In genomic region chr13:23510979-23511735, GRCh38 we compare ENCODE assay signal across 8 cellular contexts. TPM values are rescaled to one million over a fixed set of nuclear protein-coding genes. Genes with fewer than 3 reads are reported as not detected.
DNase-seq lines count a peak whose midpoint lies in the region; ATAC-seq and TF ChIP-seq lines count a peak whose summit lies in the region.

No MANE protein-coding gene starts in this region.

- no peaks in the 10 kb centered on the region for H3K27me3 ChIP-seq in PC-3 (ENCODE audit: low read length)
- no peaks in the 10 kb centered on the region for H3K27me3 ChIP-seq in uterus

- H3K9me2 ChIP-seq in PC-3 (replicated peaks; ENCODE audit: low read length) = no peaks in the 10 kb centered on the region

- H3K27ac Mint-ChIP-seq in activated naive CD4-positive, alpha-beta T cell treated with anti-CD3 and anti-CD28 coated beads for 36 hours = no peak overlapping the region
- no peak overlapping the region for H3K27ac Mint-ChIP-seq in stimulated activated effector memory CD8-positive, alpha-beta T cell treated with anti-CD3 and anti-CD28 coated beads, Interleukin-12 subunit alpha, Interleukin-12 subunit beta, amount 100 ng/mL, for 72 hours

- H3K9me3 Mint-ChIP-seq in activated naive CD4-positive, alpha-beta T cell treated with anti-CD3 and anti-CD28 coated beads for 36 hours = no peaks in the 10 kb centered on the region
- H3K9me3 Mint-ChIP-seq in stimulated activated effector memory CD8-positive, alpha-beta T cell treated with anti-CD3 and anti-CD28 coated beads, Interleukin-12 subunit alpha, Interleukin-12 subunit beta, amount 100 ng/mL, for 72 hours = no peaks in the 10 kb centered on the region

- TF ChIP-seq CTCF in PC-3 (conservative IDR thresholded peaks at IDR 0.05; ENCODE audit: low read depth, low read length) (peak; percentile 56), uterus (IDR thresholded peaks at IDR 0.05) (no peak)

- POLR2A ChIA-PET in PC-3 (lab: Charles Lee; ENCODE audit: unreplicated experiment) = interaction anchor here (0.6 kb wide), 1 partner anchor 84 kb away, joined by 5 read pairs; no protein-coding TSS in a partner anchor

- H3K4me1 ChIP-seq in PC-3 (ENCODE audit: insufficient read depth, low read length) (peaks cover 32% of the 10 kb centered on the region), uterus (no peaks in the 10 kb centered on the region)

- no peak overlapping the region; the same call in 1 of the 2 replicates for H2AFZ ChIP-seq in PC-3 (ENCODE audit: low read length)

- peak overlapping the region; percentile 30; the same call in 1 of the 2 replicates for H3K4me2 ChIP-seq in PC-3 (ENCODE audit: low read length)

- CTCF ChIA-PET in activated naive CD4-positive, alpha-beta T cell treated with anti-CD3 and anti-CD28 coated beads for 36 hours (lab: Charles Lee) = no interaction called here
- CTCF ChIA-PET in PC-3 (lab: Charles Lee) = no interaction called here

- H3K9me3 ChIP-seq in PC-3 (ENCODE audit: low read length) = no peaks in the 10 kb centered on the region
- no peaks in the 10 kb centered on the region for H3K9me3 ChIP-seq in uterus

- H3K36me3 ChIP-seq in PC-3 (ENCODE audit: low read depth, low read length) (no peaks in the 10 kb centered on the region), uterus (no peaks in the 10 kb centered on the region)

- no peak overlapping the region for H3K4me3 ChIP-seq in PC-3 (ENCODE audit: low read length)
- no peak overlapping the region for H3K4me3 ChIP-seq in uterus

- peak overlapping the region; percentile 53 for H3K9ac ChIP-seq in PC-3 (ENCODE audit: low read length)

- H3K4me1 Mint-ChIP-seq in activated naive CD4-positive, alpha-beta T cell treated with anti-CD3 and anti-CD28 coated beads for 36 hours (ENCODE audit: low read depth) = no peaks in the 10 kb centered on the region
- no peaks in the 10 kb centered on the region for H3K4me1 Mint-ChIP-seq in stimulated activated effector memory CD8-positive, alpha-beta T cell treated with anti-CD3 and anti-CD28 coated beads, Interleukin-12 subunit alpha, Interleukin-12 subunit beta, amount 100 ng/mL, for 72 hours

- peaks cover 31% of the 10 kb centered on the region for H3K27me3 Mint-ChIP-seq in activated naive CD4-positive, alpha-beta T cell treated with anti-CD3 and anti-CD28 coated beads for 36 hours (ENCODE audit: low read depth)

- H3K4me3 Mint-ChIP-seq in activated naive CD4-positive, alpha-beta T cell treated with anti-CD3 and anti-CD28 coated beads for 36 hours = no peak overlapping the region
- no peak overlapping the region for H3K4me3 Mint-ChIP-seq in stimulated activated effector memory CD8-positive, alpha-beta T cell treated with anti-CD3 and anti-CD28 coated beads, Interleukin-12 subunit alpha, Interleukin-12 subunit beta, amount 100 ng/mL, for 72 hours

- H3K27ac ChIP-seq in PC-3 (ENCODE audit: low read length) (peak overlapping the region; percentile 83), uterus (peak overlapping the region; percentile 26 to 56)

- no peaks in the 10 kb centered on the region for H3F3A ChIP-seq in PC-3 (ENCODE audit: low read length, unreplicated experiment)

- no peaks in the 10 kb centered on the region for H4K20me1 ChIP-seq in PC-3 (ENCODE audit: low read length)

- TF ChIP-seq POLR2A in uterus (IDR thresholded peaks at IDR 0.05) = no peak

- peak; percentile 12 for DNase-seq in activated naive CD4-positive, alpha-beta T cell treated with anti-CD3 and anti-CD28 coated beads for 36 hours
- no peak for DNase-seq in activated naive CD4-positive, alpha-beta T cell treated with anti-CD3 and anti-CD28 coated beads, Interleukin-2, amount 50 U/mL, for 16 hours
- DNase-seq in PC-3 (peak; percentile 50), Right ventricle myocardium superior (no peak), uterus (no peak), T1000 (lab: John Stamatoyannopoulos, UW) (no peak)
- DNase-seq in activated CD4-positive, alpha-beta T cell treated with anti-CD3 and anti-CD28 coated beads for 1 hour = no peak
- DNase-seq in stimulated activated effector memory CD8-positive, alpha-beta T cell treated with anti-CD3 and anti-CD28 coated beads, Interleukin-12 subunit alpha, Interleukin-12 subunit beta, amount 100 ng/mL, for 72 hours (ENCODE audit: low spot score in 2 of 2) = no peak

- intact Hi-C loops in activated naive CD4-positive, alpha-beta T cell treated with anti-CD3 and anti-CD28 coated beads for 36 hours (cut with micrococcal nuclease) = no loop called here
- intact Hi-C loops in PC-3 (cut with micrococcal nuclease) = loop anchor here (2.0 kb wide), 2 partner anchors 40 to 60 kb away; partner anchors contain the start of gene TNFRSF19
- intact Hi-C loops in Right ventricle myocardium superior (cut with DNase I) = loop anchor here (5.0 kb wide), 1 partner anchor 51 kb away; no protein-coding TSS in a partner anchor
- intact Hi-C loops in uterus (cut with DNase I; ENCODE audit: low total_unique reads) = no loop called here

- BruUV-seq in PC-3 (replicated peaks; lab: Mats Ljungman, UMichigan) = no TSS peak

- H3K79me2 ChIP-seq in PC-3 (ENCODE audit: low read length) = no peaks in the 10 kb centered on the region

- H3K36me3 Mint-ChIP-seq in activated naive CD4-positive, alpha-beta T cell treated with anti-CD3 and anti-CD28 coated beads for 36 hours (ENCODE audit: low read depth) = no peaks in the 10 kb centered on the region
- no peaks in the 10 kb centered on the region for H3K36me3 Mint-ChIP-seq in stimulated activated effector memory CD8-positive, alpha-beta T cell treated with anti-CD3 and anti-CD28 coated beads, Interleukin-12 subunit alpha, Interleukin-12 subunit beta, amount 100 ng/mL, for 72 hours

- ATAC-seq in PC-3 (peak; percentile 37), Right ventricle myocardium superior (ENCODE audit: poor library complexity) (peak; percentile 45)
- ATAC-seq in stimulated activated effector memory CD8-positive, alpha-beta T cell treated with anti-CD3 and anti-CD28 coated beads, Interleukin-12 subunit alpha, Interleukin-12 subunit beta, amount 100 ng/mL, for 72 hours = no peak

RNA-seq across cellular contexts. Expression of gene TNFRSF19, which starts 59.1 kb away (rescaled TPM):
- total RNA-seq in activated naive CD4-positive, alpha-beta T cell treated with anti-CD3 and anti-CD28 coated beads for 36 hours = not detected
- 4.7 and 6.1 TPM in 2 replicates for total RNA-seq in PC-3 (2014; rRNA removed)
- total RNA-seq in Right ventricle myocardium superior = 30.2 TPM
- total RNA-seq in uterus = 10 to 100 TPM in 1 of 4 donors, 1 to 10 TPM in 3; 2.0 to 74.2 (median 4.2) TPM

Comparison
In these comparisons a context has a peak if more than half of its experiments do, and no peak if none do; other contexts are left out.
1. DNase-seq: peak in activated naive CD4-positive, alpha-beta T cell treated with anti-CD3 and anti-CD28 coated beads for 36 hours (single experiment) and PC-3 (single experiment); none in activated naive CD4-positive, alpha-beta T cell treated with anti-CD3 and anti-CD28 coated beads, Interleukin-2, amount 50 U/mL, for 16 hours (single experiment), Right ventricle myocardium superior (single experiment), uterus (0 of 2), T1000 (single experiment), activated CD4-positive, alpha-beta T cell treated with anti-CD3 and anti-CD28 coated beads for 1 hour (single experiment) and stimulated activated effector memory CD8-positive, alpha-beta T cell treated with anti-CD3 and anti-CD28 coated beads, Interleukin-12 subunit alpha, Interleukin-12 subunit beta, amount 100 ng/mL, for 72 hours (0 of 2).
2. intact Hi-C loops: an anchor here in PC-3 (2.0 kb wide) and Right ventricle myocardium superior (5.0 kb wide); none called in activated naive CD4-positive, alpha-beta T cell treated with anti-CD3 and anti-CD28 coated beads for 36 hours and uterus.